11 cellular contexts compared by ENCODE assay signal in genomic region chr5:148320011-148320961, GRCh38. TPM values are rescaled to one million over a fixed set of nuclear protein-coding genes. Genes with fewer than 3 reads are reported as not detected.
DNase-seq lines count a peak whose midpoint lies in the region; ATAC-seq, FAIRE-seq and TF ChIP-seq lines count a peak whose summit lies in the region.
"Not testable (repeated sequence)": the region's sequence is repeated elsewhere in the genome, so short reads cannot be mapped to it uniquely, and the experiment has no call there.
"Had no signal": no experiment of that assay in that cellular context is flagged by ENCODE, and none has a peak within 500 bp of the region (broad histone marks: within the 10 kb centered on the region; RNA-seq: fewer than 3 reads in every experiment).

No MANE protein-coding gene starts in this region.

- TF ChIP-seq EP300 in A549 (IDR thresholded peaks at IDR 0.05), result not testable (repeated sequence)

- not testable (repeated sequence) for DNase-seq in A549 (ENCODE audit: low read depth in 1 of 2, low spot score in 1 of 2); breast epithelium (ENCODE audit: low spot score in 2 of 2)
- DNase-seq in HT-29 (ENCODE audit: low spot score) (peak; percentile 21), RPMI8226 (peak; percentile 47), Right ventricle myocardium superior (peak; percentile 40)
- peak; percentile 35 for DNase-seq in activated T-cell treated with anti-CD3 and anti-CD28 coated beads, Interleukin-2, amount 50 U/mL, for 1 hour
- peak in 7 of 9 donors; percentile 8 to 57 (median 28) for DNase-seq in naive thymus-derived CD4-positive, alpha-beta T cell
- DNase-seq in stimulated activated CD4-positive, alpha-beta T cell treated with anti-CD3 and anti-CD28 coated beads, Interleukin-2, amount 100 ng/mL, for 4 hours (ENCODE audit: low read depth), result peak; percentile 0

- H3K27ac ChIP-seq in A549; breast epithelium; naive thymus-derived CD4-positive, alpha-beta T cell (ENCODE audit: low read depth, low read length): not testable (repeated sequence)

- not testable (repeated sequence) for ATAC-seq in A549; Right ventricle myocardium superior (ENCODE audit: poor library complexity); naive thymus-derived CD4-positive, alpha-beta T cell

- CTCF ChIA-PET in A549 (lab: Yijun Ruan, JAX); naive thymus-derived CD4-positive, alpha-beta T cell (lab: Charles Lee): not testable (repeated sequence)

- H3K4me1 Mint-ChIP-seq in naive thymus-derived CD4-positive, alpha-beta T cell, result peaks cover 0 to 12% (median 4%) of the 10 kb centered on the region in 7 donors

- H3K27me3 ChIP-seq in breast epithelium; naive thymus-derived CD4-positive, alpha-beta T cell (ENCODE audit: control insufficient read depth in 2 of 2, insufficient read depth in 2 of 2, low read length in 2 of 2): not testable (repeated sequence)

- H3K9me3 Mint-ChIP-seq in naive thymus-derived CD4-positive, alpha-beta T cell, result not testable (repeated sequence)

- H3K36me3 ChIP-seq in breast epithelium; naive thymus-derived CD4-positive, alpha-beta T cell (ENCODE audit: control insufficient read depth in 2 of 3, insufficient read depth in 3 of 3, low read length in 3 of 3): not testable (repeated sequence)

- not testable (repeated sequence) for H3K27me3 Mint-ChIP-seq in naive thymus-derived CD4-positive, alpha-beta T cell

- TF ChIP-seq RAD21 in A549 (conservative IDR thresholded peaks at IDR 0.05 in 1 of 2, IDR thresholded peaks at IDR 0.05 in 1 of 2), result not testable (repeated sequence)

- peak overlapping the region; percentile 15 to 86 (median 74) for H3K27ac Mint-ChIP-seq in naive thymus-derived CD4-positive, alpha-beta T cell

- H3K4me3 Mint-ChIP-seq in naive thymus-derived CD4-positive, alpha-beta T cell, result peak overlapping the region; percentile 67 to 93 (median 82)

- peak overlapping the region; percentile 44; the same call in 2 of the 3 replicates for H3K4me2 ChIP-seq in A549

- not testable (repeated sequence) for H3K9me3 ChIP-seq in A549; breast epithelium; naive thymus-derived CD4-positive, alpha-beta T cell (ENCODE audit: control insufficient read depth in 2 of 3, low read length in 3 of 3)

- H3K4me3 ChIP-seq in A549, result peak overlapping the region; percentile 30; the same call in 1 of the 3 replicates
- peak overlapping the region in 2 of 3 donors; percentile 52 to 54 for H3K4me3 ChIP-seq in breast epithelium
- not testable (repeated sequence) for H3K4me3 ChIP-seq in naive thymus-derived CD4-positive, alpha-beta T cell (ENCODE audit: low read length)

- not testable (repeated sequence) for TF ChIP-seq POLR2A in A549 (IDR thresholded peaks at IDR 0.05; ENCODE audit: low read length); breast epithelium (IDR thresholded peaks at IDR 0.05)

- intact Hi-C loops in breast epithelium (cut with DNase I; ENCODE audit: low total_unique reads); Right ventricle myocardium superior (cut with DNase I): not testable (repeated sequence)
- intact Hi-C loops in naive thymus-derived CD4-positive, alpha-beta T cell (cut with micrococcal nuclease), result loop anchor here in 1 of 2 donors (2.0 kb wide), 1 partner anchor 63 kb away; the partner anchor contains the start of gene FBXO38

- not testable (repeated sequence) for H3K36me3 Mint-ChIP-seq in naive thymus-derived CD4-positive, alpha-beta T cell

- not testable (repeated sequence) for H3K4me1 ChIP-seq in A549; breast epithelium; naive thymus-derived CD4-positive, alpha-beta T cell (ENCODE audit: control insufficient read depth in 2 of 2, insufficient read depth in 2 of 2, low read length in 2 of 2)

- POLR2A ChIA-PET in A549 (lab: Yijun Ruan, JAX), result not testable (repeated sequence)
- POLR2A ChIA-PET in naive thymus-derived CD4-positive, alpha-beta T cell (lab: Charles Lee), result interaction anchor here (0.7 kb wide), 1 partner anchor 62 kb away, joined by 3 read pairs; no protein-coding TSS in a partner anchor

- WGBS in A549 (ENCODE audit: missing lambda C conversion rate), result 12% methylated on average over 26 of the region's 42 CpGs

- TF ChIP-seq CTCF in A549 (IDR thresholded peaks at IDR 0.05); breast epithelium (IDR thresholded peaks at IDR 0.05): not testable (repeated sequence)

- not testable (repeated sequence) for FAIRE-seq in A549 (lab: Jason Lieb, UNC)

RNA-seq across cellular contexts. Expression of gene SPINK7, which starts 8.1 kb away (rescaled TPM):
- not detected in 2 replicates for polyA plus RNA-seq in A549 (2011; rRNA removed)
- not detected in 2 replicates for polyA plus RNA-seq in A549 (2012; cell fraction: cytosol; rRNA removed)
- not detected in 2 replicates for polyA plus RNA-seq in A549 (2012; cell fraction: nucleus; rRNA removed)
- not detected in 3 replicates for polyA plus RNA-seq in A549 (2017; fragmentation: RNase III; extraction: RNeasy Plus Mini Kit Qiagen cat#74134 plus additional on column Dnase treatment)
- polyA minus RNA-seq in A549 (2011; rRNA and poly(A)+ RNA removed), result not detected in 2 replicates
- not detected in 2 replicates for total RNA-seq in HT-29 (2014; rRNA removed; shearing (Covaris generic))
- not detected for total RNA-seq in breast epithelium
- total RNA-seq in Right ventricle myocardium superior, result not detected
- not detected for total RNA-seq in naive thymus-derived CD4-positive, alpha-beta T cell
- polyA plus RNA-seq in naive thymus-derived CD4-positive, alpha-beta T cell, result not detected
- total RNA-seq: aorta, H4, SK-MEL-5 had no signal

RNA-seq across cellular contexts. Expression of gene SPINK9, which starts 15.1 kb away (rescaled TPM):
- polyA plus RNA-seq in A549 (2011; rRNA removed), result not detected in 2 replicates
- not detected in 2 replicates for polyA plus RNA-seq in A549 (2012; cell fraction: cytosol; rRNA removed)
- not detected in 2 replicates for polyA plus RNA-seq in A549 (2012; cell fraction: nucleus; rRNA removed)
- not detected in 3 replicates for polyA plus RNA-seq in A549 (2017; fragmentation: RNase III; extraction: RNeasy Plus Mini Kit Qiagen cat#74134 plus additional on column Dnase treatment)
- not detected in 2 replicates for polyA minus RNA-seq in A549 (2011; rRNA and poly(A)+ RNA removed)
- not detected in 2 replicates for total RNA-seq in HT-29 (2014; rRNA removed; shearing (Covaris generic))
- not detected for total RNA-seq in breast epithelium
- not detected for total RNA-seq in Right ventricle myocardium superior
- not detected for total RNA-seq in naive thymus-derived CD4-positive, alpha-beta T cell
- polyA plus RNA-seq in naive thymus-derived CD4-positive, alpha-beta T cell, result 1 to 10 TPM in 1 of 2 donors, not detected in 1; 1.0 TPM
- total RNA-seq: H4, SK-MEL-5 had no signal
- polyA plus RNA-seq: aorta had no signal

RNA-seq across cellular contexts. Expression of gene SPINK13, which starts 51.7 kb away (rescaled TPM):
- polyA plus RNA-seq in A549 (2011; rRNA removed), result 0.13 and 0.16 TPM in 2 replicates
- polyA plus RNA-seq in A549 (2012; cell fraction: cytosol; rRNA removed), result 0.10 and 0.12 TPM in 2 replicates
- polyA plus RNA-seq in A549 (2012; cell fraction: nucleus; rRNA removed), result 0.10 TPM in 1 of 2 replicates, not detected in the other
- polyA plus RNA-seq in A549 (2017; fragmentation: RNase III; extraction: RNeasy Plus Mini Kit Qiagen cat#74134 plus additional on column Dnase treatment), result 0.13 TPM in 1 of 3 replicates, not detected in the others
- polyA minus RNA-seq in A549 (2011; rRNA and poly(A)+ RNA removed), result not detected in 2 replicates
- total RNA-seq in HT-29 (2014; rRNA removed; shearing (Covaris generic)), result not detected in 2 replicates
- under 1 TPM in 1 of 3 donors, not detected in 2; 0.48 TPM for total RNA-seq in breast epithelium
- total RNA-seq in Right ventricle myocardium superior, result not detected
- total RNA-seq in naive thymus-derived CD4-positive, alpha-beta T cell, result not detected
- not detected for polyA plus RNA-seq in naive thymus-derived CD4-positive, alpha-beta T cell
- total RNA-seq: aorta, H4 had no signal
- polyA plus RNA-seq: aorta had no signal
